Comparison of ENCODE assay signal across 14 cellular contexts in genomic region chr6:130460934-130461333, GRCh38.
DNase-seq lines count a peak whose midpoint lies in the region; ATAC-seq and TF ChIP-seq lines count a peak whose summit lies in the region.
"Had no signal": no experiment of that assay in that cellular context is flagged by ENCODE, and none has a peak within 500 bp of the region (broad histone marks: within the 10 kb centered on the region; RNA-seq: fewer than 3 reads in every experiment).

No MANE protein-coding gene starts in this region.

- DNase-seq in activated naive CD8-positive, alpha-beta T cell treated with anti-CD3 and anti-CD28 coated beads, Interleukin-2, amount 10 ng/mL, durations not matched to agents 7 days and 5 days = no peak
- DNase-seq in activated naive CD8-positive, alpha-beta T cell treated with anti-CD3 and anti-CD28 coated beads for 36 hours = no peak
- DNase-seq in nephron progenitor cell (no peak), SHP77 treated with DMSO at 0.1 percent for 48 hours (lab: John Stamatoyannopoulos, UW) (no peak)
- DNase-seq in activated CD8-positive, alpha-beta memory T cell treated with anti-CD3 and anti-CD28 coated beads for 24 hours = no peak
- DNase-seq: AML-193; Caco-2; Calu3; CD4-positive, alpha-beta T cell; CD8-positive, alpha-beta T cell; DMS79 treated with DMSO at 0.1 percent for 48 hours; GF-D8 had no signal

- H3K4me3 Mint-ChIP-seq in activated naive CD8-positive, alpha-beta T cell treated with anti-CD3 and anti-CD28 coated beads, Interleukin-2, amount 10 ng/mL, durations not matched to agents 7 days and 5 days = no peak overlapping the region
- no peak overlapping the region for H3K4me3 Mint-ChIP-seq in activated naive CD8-positive, alpha-beta T cell treated with anti-CD3 and anti-CD28 coated beads for 36 hours
- H3K4me3 Mint-ChIP-seq in nephron progenitor cell = no peak overlapping the region
- H3K4me3 Mint-ChIP-seq: B cell; CD4-positive, alpha-beta T cell; CD8-positive, alpha-beta T cell had no signal

- H3K9me3 Mint-ChIP-seq in activated naive CD8-positive, alpha-beta T cell treated with anti-CD3 and anti-CD28 coated beads, Interleukin-2, amount 10 ng/mL, durations not matched to agents 7 days and 5 days = peaks cover 1% of the 10 kb centered on the region
- H3K9me3 Mint-ChIP-seq in activated naive CD8-positive, alpha-beta T cell treated with anti-CD3 and anti-CD28 coated beads for 36 hours = no peaks in the 10 kb centered on the region
- H3K9me3 Mint-ChIP-seq in nephron progenitor cell = no peaks in the 10 kb centered on the region
- H3K9me3 Mint-ChIP-seq: CD4-positive, alpha-beta T cell; CD8-positive, alpha-beta T cell had no signal

- no peak for TF ChIP-seq CTCF in nephron progenitor cell (IDR thresholded peaks at IDR 0.05)

- peaks cover 8% of the 10 kb centered on the region for H3K4me1 Mint-ChIP-seq in activated naive CD8-positive, alpha-beta T cell treated with anti-CD3 and anti-CD28 coated beads, Interleukin-2, amount 10 ng/mL, durations not matched to agents 7 days and 5 days
- peaks cover 4% of the 10 kb centered on the region for H3K4me1 Mint-ChIP-seq in activated naive CD8-positive, alpha-beta T cell treated with anti-CD3 and anti-CD28 coated beads for 36 hours
- no peaks in the 10 kb centered on the region for H3K4me1 Mint-ChIP-seq in nephron progenitor cell
- H3K4me1 Mint-ChIP-seq: B cell had no signal

- POLR2A ChIA-PET in activated naive CD8-positive, alpha-beta T cell treated with anti-CD3 and anti-CD28 coated beads, Interleukin-2, amount 10 ng/mL, durations not matched to agents 7 days and 5 days (lab: Charles Lee) = no interaction called here

- H3K27me3 Mint-ChIP-seq in activated naive CD8-positive, alpha-beta T cell treated with anti-CD3 and anti-CD28 coated beads, Interleukin-2, amount 10 ng/mL, durations not matched to agents 7 days and 5 days = peaks cover 12% of the 10 kb centered on the region
- H3K27me3 Mint-ChIP-seq in activated naive CD8-positive, alpha-beta T cell treated with anti-CD3 and anti-CD28 coated beads for 36 hours = no peaks in the 10 kb centered on the region
- H3K27me3 Mint-ChIP-seq in nephron progenitor cell (ENCODE audit: low read depth, poor library complexity) = peaks cover 13% of the 10 kb centered on the region
- H3K27me3 Mint-ChIP-seq: CD4-positive, alpha-beta T cell had no signal

- peak overlapping the region; percentile 21 for H3K27ac Mint-ChIP-seq in activated naive CD8-positive, alpha-beta T cell treated with anti-CD3 and anti-CD28 coated beads, Interleukin-2, amount 10 ng/mL, durations not matched to agents 7 days and 5 days
- H3K27ac Mint-ChIP-seq in activated naive CD8-positive, alpha-beta T cell treated with anti-CD3 and anti-CD28 coated beads for 36 hours = no peak overlapping the region
- H3K27ac Mint-ChIP-seq in nephron progenitor cell = peak overlapping the region; percentile 61
- H3K27ac Mint-ChIP-seq: B cell; CD4-positive, alpha-beta T cell; CD8-positive, alpha-beta T cell had no signal

- peaks cover 3% of the 10 kb centered on the region for H3K36me3 Mint-ChIP-seq in activated naive CD8-positive, alpha-beta T cell treated with anti-CD3 and anti-CD28 coated beads, Interleukin-2, amount 10 ng/mL, durations not matched to agents 7 days and 5 days
- H3K36me3 Mint-ChIP-seq in activated naive CD8-positive, alpha-beta T cell treated with anti-CD3 and anti-CD28 coated beads for 36 hours = no peaks in the 10 kb centered on the region
- no peaks in the 10 kb centered on the region for H3K36me3 Mint-ChIP-seq in nephron progenitor cell (ENCODE audit: low read depth)
- H3K36me3 Mint-ChIP-seq: CD8-positive, alpha-beta T cell had no signal

- no peak for ATAC-seq in activated naive CD8-positive, alpha-beta T cell treated with anti-CD3 and anti-CD28 coated beads, Interleukin-2, amount 10 ng/mL, durations not matched to agents 7 days and 5 days (ENCODE audit: low read depth)
- ATAC-seq: A549; CD8-positive, alpha-beta T cell had no signal
